ENCODE assay signal across 20 cellular contexts in the genomic region with DNA sequence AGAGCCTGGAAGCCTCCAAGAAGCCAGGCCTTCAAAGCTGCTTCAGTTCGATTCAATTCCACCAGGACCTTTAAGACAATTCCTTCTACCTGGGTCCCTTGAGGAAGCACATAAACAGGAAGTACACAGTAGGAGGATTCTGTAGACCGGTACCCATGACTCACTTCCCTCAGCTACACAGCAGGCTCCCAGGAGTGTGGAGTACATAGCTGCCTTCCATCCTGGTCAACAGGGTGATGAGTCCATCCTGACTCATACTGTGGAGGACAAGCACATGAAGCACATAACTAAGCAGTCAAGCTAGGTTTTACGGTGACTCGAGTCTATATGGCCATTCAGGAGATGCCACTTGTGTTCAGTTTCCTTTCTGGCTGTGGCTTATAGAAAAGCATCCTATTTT.
A peak's percentile ranks its signal among the peaks of the same experiment; 100 is the strongest.
DNase-seq lines count a peak whose midpoint lies in the region; ATAC-seq and TF ChIP-seq lines count a peak whose summit lies in the region.
"Had no signal": no experiment of that assay in that cellular context is flagged by ENCODE, and none has a peak within 500 bp of the region (broad histone marks: within the 10 kb centered on the region; RNA-seq: fewer than 3 reads in every experiment).

No MANE protein-coding gene starts in this region.

- no peaks in the 10 kb centered on the region for H3K4me1 Mint-ChIP-seq in stimulated activated naive CD8-positive, alpha-beta T cell treated with anti-CD3 and anti-CD28 coated beads, Interleukin-15, amount 100 ng/mL, for 72 hours
- H3K4me1 Mint-ChIP-seq: B cell had no signal

- H3K4me3 Mint-ChIP-seq in stimulated activated naive CD8-positive, alpha-beta T cell treated with anti-CD3 and anti-CD28 coated beads, Interleukin-15, amount 100 ng/mL, for 72 hours, result no peak overlapping the region
- H3K4me3 Mint-ChIP-seq: B cell had no signal

- no peak for ATAC-seq in stimulated activated naive CD8-positive, alpha-beta T cell treated with anti-CD3 and anti-CD28 coated beads, Interleukin-15, amount 100 ng/mL, for 72 hours
- ATAC-seq in HG03469 (IDR thresholded peaks at IDR 0.05; ENCODE audit: unreplicated experiment), result no peak
- ATAC-seq: heart left ventricle, left colon, upper lobe of right lung had no signal

- H3K27me3 Mint-ChIP-seq in stimulated activated naive CD8-positive, alpha-beta T cell treated with anti-CD3 and anti-CD28 coated beads, Interleukin-15, amount 100 ng/mL, for 72 hours, result peaks cover 8% of the 10 kb centered on the region
- H3K27me3 Mint-ChIP-seq: B cell had no signal

- H3K4me3 ChIP-seq in fibroblast of the aortic adventitia (ENCODE audit: low read depth, low read length), result no peak overlapping the region
- H3K4me3 ChIP-seq: adrenal gland, HAP-1, heart left ventricle, prostate gland, upper lobe of right lung had no signal

- DNase-seq in AG08396 (ENCODE audit: low spot score), result peak; percentile 80
- DNase-seq in HK-2 (ENCODE audit: unreplicated experiment), result peak; percentile 44
- peak; percentile 69 for DNase-seq in SW480 (ENCODE audit: low spot score)
- peak; percentile 16 for DNase-seq in fibroblast of the aortic adventitia (ENCODE audit: low read depth)
- no peak for DNase-seq in stimulated activated naive CD8-positive, alpha-beta T cell treated with anti-CD3 and anti-CD28 coated beads, Interleukin-15, amount 100 ng/mL, for 72 hours
- DNase-seq in NCI-H748 treated with DMSO at 0.1 percent for 48 hours (lab: John Stamatoyannopoulos, UW), result no peak
- no peak for DNase-seq in effector CD8-positive, alpha-beta T cell (lab: John Stamatoyannopoulos, UW)
- DNase-seq: activated CD4-positive, CD25-positive, alpha-beta regulatory T cell; activated T-cell treated with anti-CD3 and anti-CD28 coated beads, Interleukin-2, amount 50 U/mL, for 1 hour; effector memory CD4-positive, alpha-beta T cell; heart left ventricle; left colon; NCI-H1436 treated with DMSO at 0.1 percent for 48 hours; NCI-H526; upper lobe of right lung had no signal

- no peak for TF ChIP-seq CTCF in fibroblast of the aortic adventitia (IDR thresholded peaks at IDR 0.05; ENCODE audit: insufficient read depth, low read length)

- no peak overlapping the region for H3K27ac Mint-ChIP-seq in stimulated activated naive CD8-positive, alpha-beta T cell treated with anti-CD3 and anti-CD28 coated beads, Interleukin-15, amount 100 ng/mL, for 72 hours
- H3K27ac Mint-ChIP-seq: B cell had no signal

- H3K9me3 Mint-ChIP-seq in stimulated activated naive CD8-positive, alpha-beta T cell treated with anti-CD3 and anti-CD28 coated beads, Interleukin-15, amount 100 ng/mL, for 72 hours, result no peaks in the 10 kb centered on the region

Comparison
In these comparisons a context has a peak if more than half of its experiments do, and no peak if none do; other contexts are left out.
1. DNase-seq: peak in AG08396 (single experiment), HK-2 (single experiment), SW480 (single experiment) and fibroblast of the aortic adventitia (single experiment); none in stimulated activated naive CD8-positive, alpha-beta T cell treated with anti-CD3 and anti-CD28 coated beads, Interleukin-15, amount 100 ng/mL, for 72 hours (0 of 2), NCI-H748 treated with DMSO at 0.1 percent for 48 hours (single experiment) and effector CD8-positive, alpha-beta T cell (single experiment).